8 cellular contexts compared by ENCODE assay signal in genomic region chr6:41602864-41603608, GRCh38. TPM values are rescaled to one million over a fixed set of nuclear protein-coding genes. Genes with fewer than 3 reads are reported as not detected.
A peak's percentile ranks its signal among the peaks of the same experiment; 100 is the strongest.
DNase-seq lines count a peak whose midpoint lies in the region; ATAC-seq, FAIRE-seq and TF ChIP-seq lines count a peak whose summit lies in the region.

No MANE protein-coding gene starts in this region.

- TF ChIP-seq EP300 in HepG2 (IDR thresholded peaks at IDR 0.05; ENCODE audit: low read depth in 2 of 2, low read length in 2 of 2): no peak
- TF ChIP-seq EP300 in HepG2 (CRISPR knock-in tag; IDR thresholded peaks at IDR 0.05; ENCODE audit: borderline replicate concordance): no peak

- H2AFZ ChIP-seq in HepG2 (ENCODE audit: low read length): no peak overlapping the region

- intact Hi-C loops in HepG2 (cut with micrococcal nuclease; ENCODE audit: unreplicated experiment): loop anchor here (1.0 to 5.0 kb wide), 2 partner anchors 79 to 174 kb away; partner anchors contain the start of gene FRS3

- WGBS in HepG2 (ENCODE audit: low lambda C conversion rate): 4% methylated on average over 20 of the region's 20 CpGs

- TF ChIP-seq POLR2A in HepG2 (IDR thresholded peaks at IDR 0.05; ENCODE audit: insufficient read depth in 1 of 2, low read depth in 2 of 2, low read length in 2 of 2): no peak

- peak; percentile 92 for TF ChIP-seq RAD21 in HepG2 (CRISPR knock-in tag; IDR thresholded peaks at IDR 0.05)

- H3K27ac ChIP-seq in HepG2 (ENCODE audit: extremely low read length, insufficient read depth, low read length): no peak overlapping the region

- H3K79me2 ChIP-seq in HepG2 (ENCODE audit: insufficient read depth, low read length): no peaks in the 10 kb centered on the region

- H3K4me2 ChIP-seq in HepG2 (ENCODE audit: low read depth, low read length): peak overlapping the region; percentile 45

- H4K20me1 ChIP-seq in HepG2 (ENCODE audit: insufficient read depth, low read length): peaks cover 3% of the 10 kb centered on the region; the same call in 1 of the 2 replicates

- H3K4me1 ChIP-seq in HepG2 (ENCODE audit: insufficient read depth, low read length): peaks cover 7% of the 10 kb centered on the region

- no peak overlapping the region for H3K9ac ChIP-seq in HepG2 (ENCODE audit: insufficient read depth, low read depth, low read length)

- peaks cover 3 to 12% of the 10 kb centered on the region in 2 experiments for H3K27me3 ChIP-seq in HepG2 (ENCODE audit: control insufficient read depth in 1 of 2, insufficient read depth in 2 of 2, low read length in 2 of 2)

- ATAC-seq in HG03196 (IDR thresholded peaks at IDR 0.05; ENCODE audit: unreplicated experiment) (peak; percentile 58), HepG2 (peak; percentile 68), HG03135 (IDR thresholded peaks at IDR 0.05; ENCODE audit: unreplicated experiment) (no peak)

- peak; percentile 92 for FAIRE-seq in HepG2 (lab: Jason Lieb, UNC)

- TF ChIP-seq CTCF in HepG2 (CRISPR knock-in tag; IDR thresholded peaks at IDR 0.05): peak; percentile 97

- CTCF ChIA-PET in HepG2 (lab: Yijun Ruan, JAX; ENCODE audit: low intra/inter-chr PET ratio, low total read pairs): interaction anchor here (0.8 to 6.3 kb wide), 5 partner anchors 11 to 234 kb away, joined by 3 to 113 read pairs (median 7); no protein-coding TSS in a partner anchor

- peaks cover 6 to 12% of the 10 kb centered on the region in 2 experiments; a peak in 2 of 5 replicates for H3K36me3 ChIP-seq in HepG2 (replicated peaks in 1 of 2; ENCODE audit: control insufficient read depth in 1 of 2, insufficient read depth in 2 of 2, low read length in 2 of 2)

- no peak overlapping the region for H3K4me3 ChIP-seq in HepG2 (replicated peaks in 1 of 3; ENCODE audit: insufficient read depth in 1 of 3, low read depth in 2 of 3, low read length in 3 of 3)

- H3K9me3 ChIP-seq in HepG2 (ENCODE audit: low read length): no peaks in the 10 kb centered on the region

- in situ Hi-C loops in HepG2 (cut with HindIII; ENCODE audit: extremely low pct_ligation_motif_present, low pct_unique_long_range_greater_than_20kb): loop anchor here (5.0 kb wide), 1 partner anchor 79 kb away; no protein-coding TSS in a partner anchor

- DNase-seq in DMS53 treated with DMSO at 0.1 percent for 48 hours (lab: John Stamatoyannopoulos, UW; ENCODE audit: unreplicated experiment) (peak; percentile 84), NCI-H524 (lab: John Stamatoyannopoulos, UW) (peak; percentile 77 to 82), dedifferentiated amniotic fluid mesenchymal stem cell (ENCODE audit: extremely low spot score) (peak; percentile 76), HepG2 (ENCODE audit: low spot score) (peak; percentile 86)
- peak; percentile 66 to 73 for DNase-seq in activated CD4-positive, alpha-beta T cell treated with anti-CD3 and anti-CD28 coated beads for 4 hours
- DNase-seq in stimulated activated CD4-positive, alpha-beta T cell treated with anti-CD3 and anti-CD28 coated beads, Interleukin-2, amount 100 ng/mL, for 48 hours: peak; percentile 76 to 77

- POLR2A ChIA-PET in HepG2 (lab: Yijun Ruan, JAX): interaction anchor here (1.4 to 1.6 kb wide), 3 partner anchors 79 to 175 kb away, joined by 3 read pairs; no protein-coding TSS in a partner anchor

- TSS peak; percentile 28 for BruUV-seq in HepG2 (replicated peaks; lab: Mats Ljungman, UMichigan)

TF ChIP-seq in HepG2, 621 proteins besides CTCF, POLR2A, EP300 and RAD21 (continues in another document):
- TF ChIP-seq SIN3B (IDR thresholded peaks at IDR 0.05; ENCODE audit: low read length) (peak; percentile 51; the same call in 1 of the 2 replicates), SRF (IDR thresholded peaks at IDR 0.05; ENCODE audit: low read depth, low read length) (no peak), HMGXB3 (CRISPR knock-in tag; IDR thresholded peaks at IDR 0.05; ENCODE audit: borderline replicate concordance) (peak; percentile 32; the same call in 1 of the 2 replicates), SMC3 (IDR thresholded peaks at IDR 0.05; ENCODE audit: low read length) (peak; percentile 93)

RNA-seq across cellular contexts. Expression of gene MDFI, which starts 35.2 kb away (rescaled TPM):
- total RNA-seq in HepG2 (2016; rRNA removed; fragmentation: Illumina TruSeq; extraction: Trizol): not detected in 2 replicates
- total RNA-seq in HepG2 (2016; cell fraction: cytosol; rRNA removed; fragmentation: Illumina TruSeq; extraction: Trizol; ENCODE audit: low read depth): not detected in 2 replicates
- total RNA-seq in HepG2 (2016; cell fraction: insoluble cytoplasmic fraction; rRNA removed; fragmentation: Illumina TruSeq; extraction: Trizol): not detected in 2 replicates
- total RNA-seq in HepG2 (2016; cell fraction: membrane; rRNA removed; fragmentation: Illumina TruSeq; extraction: Trizol): not detected in 2 replicates
- total RNA-seq in HepG2 (2016; cell fraction: nucleus; rRNA removed; fragmentation: Illumina TruSeq; extraction: Trizol): not detected in 2 replicates
- polyA plus RNA-seq in HepG2 (2011; rRNA removed): 0.28 and 0.30 TPM in 2 replicates
- 0.38 and 0.42 TPM in 2 replicates for polyA plus RNA-seq in HepG2 (2011; cell fraction: cytosol; rRNA removed)
- 0.23 and 0.29 TPM in 2 replicates for polyA plus RNA-seq in HepG2 (2011; cell fraction: nucleus; rRNA removed)
- 0.19 TPM in 1 of 2 replicates, not detected in the other for polyA plus RNA-seq in HepG2 (2012)
- polyA plus RNA-seq in HepG2 (2016; cell fraction: cytosol; fragmentation: Illumina TruSeq; extraction: Trizol; ENCODE audit: low read depth): 0.57 TPM in 1 of 2 replicates, not detected in the other
- polyA plus RNA-seq in HepG2 (2016; cell fraction: insoluble cytoplasmic fraction; fragmentation: Illumina TruSeq; extraction: Trizol; ENCODE audit: low read depth): not detected in 2 replicates
- polyA plus RNA-seq in HepG2 (2016; cell fraction: membrane; fragmentation: Illumina TruSeq; extraction: Trizol; ENCODE audit: low read depth): not detected in 2 replicates
- not detected in 2 replicates for polyA plus RNA-seq in HepG2 (2016; cell fraction: nucleus; fragmentation: Illumina TruSeq; extraction: Trizol; ENCODE audit: insufficient read depth, low read depth)
- polyA minus RNA-seq in HepG2 (2011; rRNA and poly(A)+ RNA removed; ENCODE audit: low replicate concordance): 0.18 TPM in 1 of 2 replicates, not detected in the other
- polyA minus RNA-seq in HepG2 (2011; cell fraction: cytosol; rRNA and poly(A)+ RNA removed): not detected in 2 replicates
- not detected in 2 replicates for polyA minus RNA-seq in HepG2 (2011; cell fraction: nucleus; rRNA and poly(A)+ RNA removed)

RNA-seq across cellular contexts. Expression of gene FOXP4, which starts 56.9 kb away (rescaled TPM):
- 11.0 TPM in 2 replicates for total RNA-seq in HepG2 (2016; rRNA removed; fragmentation: Illumina TruSeq; extraction: Trizol)
- 2.8 and 3.0 TPM in 2 replicates for total RNA-seq in HepG2 (2016; cell fraction: cytosol; rRNA removed; fragmentation: Illumina TruSeq; extraction: Trizol; ENCODE audit: low read depth)
- total RNA-seq in HepG2 (2016; cell fraction: insoluble cytoplasmic fraction; rRNA removed; fragmentation: Illumina TruSeq; extraction: Trizol): 9.5 and 11.3 TPM in 2 replicates
- 15.4 and 15.8 TPM in 2 replicates for total RNA-seq in HepG2 (2016; cell fraction: membrane; rRNA removed; fragmentation: Illumina TruSeq; extraction: Trizol)
- total RNA-seq in HepG2 (2016; cell fraction: nucleus; rRNA removed; fragmentation: Illumina TruSeq; extraction: Trizol): 14.9 TPM in 2 replicates
- polyA plus RNA-seq in HepG2 (2011; rRNA removed): 12.4 and 15.9 TPM in 2 replicates
- 6.6 and 10.1 TPM in 2 replicates for polyA plus RNA-seq in HepG2 (2011; cell fraction: cytosol; rRNA removed)
- polyA plus RNA-seq in HepG2 (2011; cell fraction: nucleus; rRNA removed): 47.8 and 59.4 TPM in 2 replicates
- 53.6 and 69.1 TPM in 2 replicates for polyA plus RNA-seq in HepG2 (2012)
- 10.9 and 11.7 TPM in 2 replicates for polyA plus RNA-seq in HepG2 (2016; cell fraction: cytosol; fragmentation: Illumina TruSeq; extraction: Trizol; ENCODE audit: low read depth)
- 37.6 and 56.8 TPM in 2 replicates for polyA plus RNA-seq in HepG2 (2016; cell fraction: insoluble cytoplasmic fraction; fragmentation: Illumina TruSeq; extraction: Trizol; ENCODE audit: low read depth)
- 44.1 and 44.7 TPM in 2 replicates for polyA plus RNA-seq in HepG2 (2016; cell fraction: membrane; fragmentation: Illumina TruSeq; extraction: Trizol; ENCODE audit: low read depth)
- polyA plus RNA-seq in HepG2 (2016; cell fraction: nucleus; fragmentation: Illumina TruSeq; extraction: Trizol; ENCODE audit: insufficient read depth, low read depth): 75.1 and 80.7 TPM in 2 replicates
- polyA minus RNA-seq in HepG2 (2011; rRNA and poly(A)+ RNA removed; ENCODE audit: low replicate concordance): 3.3 and 26.4 TPM in 2 replicates
- polyA minus RNA-seq in HepG2 (2011; cell fraction: cytosol; rRNA and poly(A)+ RNA removed): 29.5 and 30.0 TPM in 2 replicates
- polyA minus RNA-seq in HepG2 (2011; cell fraction: nucleus; rRNA and poly(A)+ RNA removed): 15.2 and 15.5 TPM in 2 replicates
